ENCODE assay signal across 18 cellular contexts in genomic region chr19:10691883-10692282, GRCh38.
"Had no signal": no experiment of that assay in that cellular context is flagged by ENCODE, and none has a peak within 500 bp of the region (broad histone marks: within the 10 kb centered on the region; RNA-seq: fewer than 3 reads in every experiment).

No MANE protein-coding gene starts in this region.

- H3K27me3 ChIP-seq: adrenal gland, cardiac muscle cell, gastroesophageal sphincter, stomach, testis, upper lobe of right lung had no signal

- H3K4me1 ChIP-seq: prostate gland had no signal

- FAIRE-seq: keratinocyte, small intestine had no signal

- H3K9me3 Mint-ChIP-seq: activated CD4-positive, alpha-beta T cell treated with anti-CD3 and anti-CD28 coated beads, Interleukin-2, amount 10 ng/mL, durations not matched to agents 7 days and 5 days; activated naive CD4-positive, alpha-beta T cell treated with anti-CD3 and anti-CD28 coated beads, Interleukin-2, amount 10 ng/mL, durations not matched to agents 7 days and 5 days; memory B cell; naive thymus-derived CD8-positive, alpha-beta T cell; T-helper 2 cell treated with Interferon-gamma antibody and Interleukin-4, amounts not matched to agents 5 μg/mL and 100 μg/mL, for 36 hours had no signal

- H3K9me3 ChIP-seq: adrenal gland, gastroesophageal sphincter, left ventricle myocardium inferior, prostate gland, stomach, testis, upper lobe of right lung had no signal

- DNase-seq: activated CD4-positive, alpha-beta T cell treated with anti-CD3 and anti-CD28 coated beads, Interleukin-2, amount 10 ng/mL, durations not matched to agents 7 days and 5 days; activated CD8-positive, alpha-beta memory T cell treated with anti-CD3 and anti-CD28 coated beads for 24 hours; activated naive CD4-positive, alpha-beta T cell treated with anti-CD3 and anti-CD28 coated beads, Interleukin-2, amount 10 ng/mL, durations not matched to agents 7 days and 5 days; adrenal gland; left ventricle myocardium inferior; naive thymus-derived CD8-positive, alpha-beta T cell; small intestine; stimulated activated CD4-positive, alpha-beta T cell treated with anti-CD3 and anti-CD28 coated beads, Interleukin-4, amount 100 ng/mL, for 24 hours; stomach; testis; upper lobe of right lung had no signal

- H3K4me3 Mint-ChIP-seq: activated CD4-positive, alpha-beta T cell treated with anti-CD3 and anti-CD28 coated beads, Interleukin-2, amount 10 ng/mL, durations not matched to agents 7 days and 5 days; activated naive CD4-positive, alpha-beta T cell treated with anti-CD3 and anti-CD28 coated beads, Interleukin-2, amount 10 ng/mL, durations not matched to agents 7 days and 5 days; memory B cell; T-helper 2 cell treated with Interferon-gamma antibody and Interleukin-4, amounts not matched to agents 5 μg/mL and 100 μg/mL, for 36 hours had no signal

- H3K4me3 ChIP-seq: adrenal gland, cardiac muscle cell, gastroesophageal sphincter, left ventricle myocardium inferior, prostate gland, stomach, testis, upper lobe of right lung had no signal

- H3K27ac Mint-ChIP-seq: activated naive CD4-positive, alpha-beta T cell treated with anti-CD3 and anti-CD28 coated beads, Interleukin-2, amount 10 ng/mL, durations not matched to agents 7 days and 5 days; T-helper 2 cell treated with Interferon-gamma antibody and Interleukin-4, amounts not matched to agents 5 μg/mL and 100 μg/mL, for 36 hours had no signal

- ATAC-seq: gastroesophageal sphincter; naive thymus-derived CD8-positive, alpha-beta T cell; right cardiac atrium; upper lobe of right lung had no signal

- H3K27ac ChIP-seq: adrenal gland, cardiac muscle cell, gastroesophageal sphincter, left ventricle myocardium inferior, prostate gland, stomach, testis, upper lobe of right lung had no signal
